ENCODE assay signal across 11 cellular contexts in genomic region chr19:46967578-46968018, GRCh38. TPM values are rescaled to one million over a fixed set of nuclear protein-coding genes. Genes with fewer than 3 reads are reported as not detected.
A peak's percentile ranks its signal among the peaks of the same experiment; 100 is the strongest.
DNase-seq lines count a peak whose midpoint lies in the region; ATAC-seq, FAIRE-seq and TF ChIP-seq lines count a peak whose summit lies in the region.
"Had no signal": no experiment of that assay in that cellular context is flagged by ENCODE, and none has a peak within 500 bp of the region (broad histone marks: within the 10 kb centered on the region; RNA-seq: fewer than 3 reads in every experiment).

No MANE protein-coding gene starts in this region.

- no peaks in the 10 kb centered on the region for H3K9me3 ChIP-seq in T-helper 17 cell (ENCODE audit: control insufficient read depth, low read length, poor library complexity, severe bottlenecking)
- H3K9me3 ChIP-seq in esophagus (ENCODE audit: control insufficient read depth in 2 of 2, insufficient read depth in 1 of 2, low read depth in 1 of 2, low read length in 1 of 2): no peaks in the 10 kb centered on the region
- H3K9me3 ChIP-seq in pancreas: no peaks in the 10 kb centered on the region

- H3K4me3 ChIP-seq in esophagus (ENCODE audit: low read depth in 1 of 2, low read length in 2 of 2): no peak overlapping the region
- H3K4me3 ChIP-seq in pancreas: no peak overlapping the region
- H3K4me3 ChIP-seq: neural progenitor cell had no signal

- H3K4me1 ChIP-seq in esophagus (ENCODE audit: control insufficient read depth in 2 of 2, insufficient read depth in 2 of 2, low read length in 1 of 2) (peaks cover 7 to 10% of the 10 kb centered on the region in 2 donors), pancreas (no peaks in the 10 kb centered on the region)
- H3K4me1 ChIP-seq: neural progenitor cell had no signal

- TF ChIP-seq CTCF in pancreas (IDR thresholded peaks at IDR 0.05): no peak
- TF ChIP-seq CTCF in GM10248 (IDR thresholded peaks at IDR 0.05; ENCODE audit: control extremely low read depth, extremely low read depth, low read depth, missing control alignments): no peak

- peaks cover 0 to 3% of the 10 kb centered on the region in 2 donors for H3K36me3 ChIP-seq in esophagus (ENCODE audit: control insufficient read depth in 2 of 2, insufficient read depth in 2 of 2, low read length in 1 of 2)
- H3K36me3 ChIP-seq in pancreas: no peaks in the 10 kb centered on the region

- H3K4me1 Mint-ChIP-seq in T-helper 17 cell: peaks cover 33% of the 10 kb centered on the region

- no peaks in the 10 kb centered on the region for H3K27me3 Mint-ChIP-seq in T-helper 17 cell

- DNase-seq in DMS79 (lab: John Stamatoyannopoulos, UW) (peak; percentile 58), T-helper 17 cell (no peak), pancreas (no peak), COR-L47 (lab: John Stamatoyannopoulos, UW) (no peak), GM10248 (ENCODE audit: extremely low spot score) (no peak), NCI-H187 (lab: John Stamatoyannopoulos, UW) (no peak)
- DNase-seq: NCI-H2107 had no signal

- peak overlapping the region; percentile 97 for H3K27ac Mint-ChIP-seq in T-helper 17 cell
- H3K27ac Mint-ChIP-seq: neural progenitor cell had no signal

- intact Hi-C loops in pancreas (cut with DNase I): no loop called here

- H3K36me3 Mint-ChIP-seq in T-helper 17 cell (ENCODE audit: low read depth): peaks cover 4% of the 10 kb centered on the region

- no peaks in the 10 kb centered on the region for H3K27me3 ChIP-seq in esophagus (ENCODE audit: control insufficient read depth in 1 of 2, insufficient read depth in 2 of 2, low read length in 2 of 2)
- no peaks in the 10 kb centered on the region for H3K27me3 ChIP-seq in pancreas
- H3K27me3 ChIP-seq: neural progenitor cell had no signal

- FAIRE-seq in pancreas (lab: Jason Lieb, UNC): no peak
- FAIRE-seq: G401.6 had no signal

- H3K27ac ChIP-seq in esophagus (ENCODE audit: low read depth in 2 of 2, low read length in 1 of 2): peak overlapping the region; percentile 64 to 88
- no peak overlapping the region for H3K27ac ChIP-seq in pancreas
- H3K27ac ChIP-seq: neural progenitor cell had no signal

- POLR2A ChIA-PET in GM10248 (lab: Yijun Ruan, JAX): no interaction called here

- ATAC-seq in T-helper 17 cell (peak; percentile 92), pancreas (peak in 3 of 4 donors; percentile 46 to 66 (median 64)), GM19324 (IDR thresholded peaks at IDR 0.05; ENCODE audit: low FRiP score, unreplicated experiment) (no peak)

- CTCF ChIA-PET in GM10248 (lab: Yijun Ruan, JAX): interaction anchor here (1.4 kb wide), 1 partner anchor 13 kb away, joined by 3 read pairs; no protein-coding TSS in a partner anchor

- peak overlapping the region; percentile 89 for H3K4me3 Mint-ChIP-seq in T-helper 17 cell
- H3K4me3 Mint-ChIP-seq: neural progenitor cell had no signal

- WGBS in esophagus, 2 donors: 20 to 27% methylated on average over 8 of the region's 8 CpGs
- WGBS in pancreas, 2 donors: 75 to 83% methylated on average over 8 of the region's 8 CpGs

RNA-seq across cellular contexts. Expression of gene NPAS1, which starts 52.0 kb away (rescaled TPM):
- total RNA-seq in T-helper 17 cell: under 1 TPM; 0.47 to 0.76 TPM
- polyA plus RNA-seq in esophagus: 1 to 10 TPM in 1 of 2 donors, under 1 TPM in 1; 0.56 to 1.2 TPM
- total RNA-seq in pancreas: under 1 TPM; 0.12 to 0.42 (median 0.23) TPM
- under 1 TPM; 0.46 to 0.49 TPM for polyA plus RNA-seq in pancreas

Comparison
In these comparisons a context has a peak if more than half of its experiments do, and no peak if none do; other contexts are left out.
1. H3K27ac ChIP-seq: peak in esophagus (2 of 2); none in pancreas (0 of 4).